ENCODE assay signal across 8 cellular contexts in genomic region chr20:3794701-3795420, GRCh38. TPM values are rescaled to one million over a fixed set of nuclear protein-coding genes. Genes with fewer than 3 reads are reported as not detected.
DNase-seq lines count a peak whose midpoint lies in the region; ATAC-seq and TF ChIP-seq lines count a peak whose summit lies in the region.

No MANE protein-coding gene starts in this region.

- no peaks in the 10 kb centered on the region for H3K27me3 ChIP-seq in liver (ENCODE audit: control insufficient read depth in 4 of 4, insufficient read depth in 4 of 4, low read length in 3 of 4)
- no peaks in the 10 kb centered on the region for H3K27me3 ChIP-seq in thoracic aorta (replicated peaks; ENCODE audit: insufficient read depth)

- peaks cover 25% of the 10 kb centered on the region for H3K4me1 Mint-ChIP-seq in T-helper 2 cell treated with Interferon-gamma antibody and Interleukin-4, amounts not matched to agents 5 μg/mL and 100 μg/mL, for 36 hours (ENCODE audit: low read depth)
- peaks cover 41% of the 10 kb centered on the region for H3K4me1 Mint-ChIP-seq in activated naive CD8-positive, alpha-beta T cell treated with anti-CD3 and anti-CD28 coated beads, Interleukin-2, amount 50 U/mL, for 24 hours

- H3K27ac Mint-ChIP-seq in T-helper 2 cell treated with Interferon-gamma antibody and Interleukin-4, amounts not matched to agents 5 μg/mL and 100 μg/mL, for 36 hours: peak overlapping the region; percentile 94
- peak overlapping the region; percentile 95 for H3K27ac Mint-ChIP-seq in activated naive CD8-positive, alpha-beta T cell treated with anti-CD3 and anti-CD28 coated beads, Interleukin-2, amount 50 U/mL, for 24 hours

- 90% methylated on average over 25 of the region's 25 CpGs for WGBS in liver

- H3K27ac ChIP-seq in liver (ENCODE audit: low read depth in 1 of 2, low read length in 2 of 2) (peak overlapping the region; percentile 94 to 98), thoracic aorta (peak overlapping the region; percentile 98 to 99)

- no peaks in the 10 kb centered on the region for H3K27me3 Mint-ChIP-seq in T-helper 2 cell treated with Interferon-gamma antibody and Interleukin-4, amounts not matched to agents 5 μg/mL and 100 μg/mL, for 36 hours (ENCODE audit: low read depth)
- H3K27me3 Mint-ChIP-seq in activated naive CD8-positive, alpha-beta T cell treated with anti-CD3 and anti-CD28 coated beads, Interleukin-2, amount 50 U/mL, for 24 hours: no peaks in the 10 kb centered on the region

- no peak for TF ChIP-seq RAD21 in liver (IDR thresholded peaks at IDR 0.05)

- H3K36me3 ChIP-seq in liver (ENCODE audit: control insufficient read depth in 4 of 4, insufficient read depth in 3 of 4, low read depth in 1 of 4, low read length in 3 of 4) (no peaks in the 10 kb centered on the region), thoracic aorta (no peaks in the 10 kb centered on the region)

- ATAC-seq in activated naive CD8-positive, alpha-beta T cell treated with anti-CD3 and anti-CD28 coated beads, Interleukin-2, amount 50 U/mL, for 24 hours: no peak
- ATAC-seq in thoracic aorta (ENCODE audit: insufficient number of reproducible peaks, low FRiP score, low read depth) (no peak), HG03097 (IDR thresholded peaks at IDR 0.05; ENCODE audit: low FRiP score, unreplicated experiment) (no peak)

- H3K4me1 ChIP-seq in liver (ENCODE audit: control insufficient read depth in 4 of 4, insufficient read depth in 4 of 4, low read length in 3 of 4) (peaks cover 10 to 30% (median 22%) of the 10 kb centered on the region in 4 donors), thoracic aorta (ENCODE audit: control insufficient read depth in 1 of 2, low read depth in 2 of 2) (peaks cover 10 to 44% of the 10 kb centered on the region in 2 donors)

- H3K36me3 Mint-ChIP-seq in T-helper 2 cell treated with Interferon-gamma antibody and Interleukin-4, amounts not matched to agents 5 μg/mL and 100 μg/mL, for 36 hours (ENCODE audit: low read depth): peaks cover 40% of the 10 kb centered on the region
- H3K36me3 Mint-ChIP-seq in activated naive CD8-positive, alpha-beta T cell treated with anti-CD3 and anti-CD28 coated beads, Interleukin-2, amount 50 U/mL, for 24 hours (ENCODE audit: low read depth): peaks cover 14% of the 10 kb centered on the region

- no peak overlapping the region for H3K9ac ChIP-seq in liver (ENCODE audit: low read depth in 1 of 2, low read length in 2 of 2)

- no peaks in the 10 kb centered on the region for H3K9me3 Mint-ChIP-seq in T-helper 2 cell treated with Interferon-gamma antibody and Interleukin-4, amounts not matched to agents 5 μg/mL and 100 μg/mL, for 36 hours
- no peaks in the 10 kb centered on the region for H3K9me3 Mint-ChIP-seq in activated naive CD8-positive, alpha-beta T cell treated with anti-CD3 and anti-CD28 coated beads, Interleukin-2, amount 50 U/mL, for 24 hours

- DNase-seq in T-helper 2 cell treated with Interferon-gamma antibody and Interleukin-4, amounts not matched to agents 5 μg/mL and 100 μg/mL, for 36 hours (ENCODE audit: low spot score): no peak
- DNase-seq in T-helper 2 cell: no peak
- DNase-seq in activated naive CD8-positive, alpha-beta T cell treated with anti-CD3 and anti-CD28 coated beads, Interleukin-2, amount 50 U/mL, for 24 hours: no peak
- DNase-seq in thoracic aorta (ENCODE audit: low spot score): no peak
- DNase-seq in NCI-H146 (lab: John Stamatoyannopoulos, UW): no peak
- no peak for DNase-seq in NCI-H1092 treated with DMSO at 0.1 percent for 48 hours (lab: John Stamatoyannopoulos, UW)

- no peak for TF ChIP-seq CTCF in liver (IDR thresholded peaks at IDR 0.05; ENCODE audit: low read depth, low read length, missing input control)
- TF ChIP-seq CTCF in thoracic aorta (IDR thresholded peaks at IDR 0.05): no peak

- H3K9me3 ChIP-seq in liver (ENCODE audit: control insufficient read depth in 4 of 4, low read length in 3 of 4) (no peaks in the 10 kb centered on the region), thoracic aorta (no peaks in the 10 kb centered on the region)

- peak overlapping the region; percentile 92 for H3K4me3 Mint-ChIP-seq in T-helper 2 cell treated with Interferon-gamma antibody and Interleukin-4, amounts not matched to agents 5 μg/mL and 100 μg/mL, for 36 hours
- peak overlapping the region; percentile 91 for H3K4me3 Mint-ChIP-seq in activated naive CD8-positive, alpha-beta T cell treated with anti-CD3 and anti-CD28 coated beads, Interleukin-2, amount 50 U/mL, for 24 hours

- H3K4me3 ChIP-seq in liver (ENCODE audit: low read depth in 1 of 3, low read length in 3 of 3): no peak overlapping the region
- peak overlapping the region; percentile 95 for H3K4me3 ChIP-seq in thoracic aorta

TF ChIP-seq in liver, 16 proteins besides CTCF, POLR2A, EP300 and RAD21:
- TF ChIP-seq GABPA (IDR thresholded peaks at IDR 0.05 in 1 of 2, conservative IDR thresholded peaks at IDR 0.05 in 1 of 2): no peak
- no peak for TF ChIP-seq HNF4A (conservative IDR thresholded peaks at IDR 0.05)

RNA-seq across cellular contexts. Expression of gene CDC25B, which starts 1.2 kb away (rescaled TPM):
- total RNA-seq in liver (10 to 100 TPM in 1 of 2 donors, 1 to 10 TPM in 1; 4.4 to 11.9 TPM), thoracic aorta (10 to 100 TPM; 28.4 to 41.8 TPM)
- 10 to 100 TPM in 1 of 2 donors, 1 to 10 TPM in 1; 6.5 to 12.9 TPM for polyA plus RNA-seq in liver

RNA-seq across cellular contexts. Expression of gene CENPB, which starts 8.3 kb away (rescaled TPM):
- 10 to 100 TPM; 20.3 to 30.5 TPM for total RNA-seq in liver
- polyA plus RNA-seq in liver: 10 to 100 TPM in 1 of 2 donors, 1 to 10 TPM in 1; 4.5 to 32.4 TPM
- 100 to 1,000 TPM in 1 of 2 donors, 10 to 100 TPM in 1; 97.2 to 114 TPM for total RNA-seq in thoracic aorta

RNA-seq across cellular contexts. Expression of gene SPEF1, which starts 13.6 kb away (rescaled TPM):
- total RNA-seq in liver (not detected), thoracic aorta (under 1 TPM in 1 of 2 donors, not detected in 1; 0.27 TPM)
- polyA plus RNA-seq in liver: not detected

RNA-seq across cellular contexts. Expression of gene AP5S1, which starts 25.5 kb away (rescaled TPM):
- total RNA-seq in liver (10 to 100 TPM in 1 of 2 donors, 1 to 10 TPM in 1; 9.2 to 14.5 TPM), thoracic aorta (10 to 100 TPM; 12.3 to 18.0 TPM)
- 10 to 100 TPM in 1 of 2 donors, 1 to 10 TPM in 1; 9.1 to 13.1 TPM for polyA plus RNA-seq in liver

RNA-seq across cellular contexts. Expression of gene ADISSP, which starts 27.3 kb away (rescaled TPM):
- total RNA-seq in liver (10 to 100 TPM in 1 of 2 donors, 1 to 10 TPM in 1; 3.8 to 27.3 TPM), thoracic aorta (10 to 100 TPM in 1 of 2 donors, 1 to 10 TPM in 1; 7.8 to 20.4 TPM)
- polyA plus RNA-seq in liver: 10 to 100 TPM in 1 of 2 donors, 1 to 10 TPM in 1; 9.9 to 10.8 TPM
